ENCODE assay signal across 1 cellular context in genomic region chr1:202237052-202237451, GRCh38.
A peak's percentile ranks its signal among the peaks of the same experiment; 100 is the strongest.
TF ChIP-seq lines count a peak whose summit lies in the region.

No MANE protein-coding gene starts in this region.

TF ChIP-seq in K562, 482 proteins besides CTCF, POLR2A, EP300 and RAD21 (continued from another document):
- TF ChIP-seq YY1 (IDR thresholded peaks at IDR 0.05; ENCODE audit: borderline replicate concordance in 1 of 3, control insufficient read depth in 1 of 3, extremely low read depth in 1 of 3, insufficient read depth in 3 of 3, insufficient read length in 1 of 3, insufficient replicate concordance in 2 of 3, low read depth in 1 of 3, low read length in 2 of 3) = no peak
- TF ChIP-seq KLF16 (IDR thresholded peaks at IDR 0.05) = no peak
- TF ChIP-seq ZNF347 (CRISPR knock-in tag; IDR thresholded peaks at IDR 0.05; ENCODE audit: low read depth) = no peak
- TF ChIP-seq ELF4 (CRISPR knock-in tag; IDR thresholded peaks at IDR 0.05) = no peak
- no peak for TF ChIP-seq PHTF2 (CRISPR knock-in tag; IDR thresholded peaks at IDR 0.05)
- no peak for TF ChIP-seq PTBP1 (IDR thresholded peaks at IDR 0.05; ENCODE audit: low read depth, low read length)
- no peak for TF ChIP-seq FOXK1 (CRISPR knock-in tag; IDR thresholded peaks at IDR 0.05; ENCODE audit: borderline replicate concordance)
- no peak for TF ChIP-seq PRPF4 (IDR thresholded peaks at IDR 0.05; ENCODE audit: insufficient read depth, low read depth, low read length, poor library complexity, severe bottlenecking)
- 0 out of 2 replicates have a peak, but pooled peaks have one; percentile 41 for TF ChIP-seq ZNF740 (CRISPR knock-in tag; IDR thresholded peaks at IDR 0.05)
- TF ChIP-seq ZNF740 (tag; IDR thresholded peaks at IDR 0.05) = no peak
- no peak for TF ChIP-seq ZNF316 (IDR thresholded peaks at IDR 0.05)
- TF ChIP-seq CTBP1 (IDR thresholded peaks at IDR 0.05; ENCODE audit: borderline replicate concordance) = peak; percentile 10; the same call in 1 of the 2 replicates
- peak; percentile 73 for TF ChIP-seq RBFOX2 (IDR thresholded peaks at IDR 0.05; ENCODE audit: low read depth, low read length)
- no peak for TF ChIP-seq RAD51 (IDR thresholded peaks at IDR 0.05; ENCODE audit: borderline replicate concordance, low read depth)
- no peak for TF ChIP-seq GABPB1 (CRISPR knock-in tag; IDR thresholded peaks at IDR 0.05)
- TF ChIP-seq LCOR (CRISPR knock-in tag; IDR thresholded peaks at IDR 0.05) = 0 out of 2 replicates have a peak, but pooled peaks have one; percentile 38
- TF ChIP-seq TBP (optimal IDR thresholded peaks at IDR 0.05; ENCODE audit: low read depth, low read length) = no peak
- peak; percentile 46; the same call in 1 of the 2 replicates for TF ChIP-seq KLF1 (tag; IDR thresholded peaks at IDR 0.05)
- TF ChIP-seq SP2 (IDR thresholded peaks at IDR 0.05; ENCODE audit: extremely low read depth, low read depth, low read length, poor library complexity, severe bottlenecking) = no peak
- no peak for TF ChIP-seq SMARCC2 (IDR thresholded peaks at IDR 0.05; ENCODE audit: low read depth)
- no peak for TF ChIP-seq DDX20 (tag; IDR thresholded peaks at IDR 0.05; ENCODE audit: low read depth)
- 0 out of 2 replicates have a peak, but pooled peaks have one; percentile 7 for TF ChIP-seq ZNF384 (IDR thresholded peaks at IDR 0.05; ENCODE audit: low read depth, low read length)
- TF ChIP-seq PREB (CRISPR knock-in tag; IDR thresholded peaks at IDR 0.05) = no peak
- TF ChIP-seq NR2F6 (CRISPR knock-in tag; IDR thresholded peaks at IDR 0.05) = no peak
- TF ChIP-seq TAF7 (tag; IDR thresholded peaks at IDR 0.05) = no peak
- peak; percentile 35; the same call in 1 of the 2 replicates for TF ChIP-seq TFAP4 (CRISPR knock-in tag; IDR thresholded peaks at IDR 0.05; ENCODE audit: borderline replicate concordance)
- TF ChIP-seq E2F5 (CRISPR knock-in tag; IDR thresholded peaks at IDR 0.05) = no peak
- TF ChIP-seq IRF2 (CRISPR knock-in tag; IDR thresholded peaks at IDR 0.05) = no peak
- TF ChIP-seq NR3C1 (CRISPR knock-in tag; IDR thresholded peaks at IDR 0.05) = no peak
- TF ChIP-seq MTA3 (IDR thresholded peaks at IDR 0.05; ENCODE audit: borderline replicate concordance) = peak; percentile 19; the same call in 1 of the 2 replicates
- TF ChIP-seq CBFB (CRISPR knock-in tag; IDR thresholded peaks at IDR 0.05) = no peak
- TF ChIP-seq SIRT6 (IDR thresholded peaks at IDR 0.05; ENCODE audit: low read depth, low read length) = no peak
- TF ChIP-seq ELK1 (CRISPR knock-in tag; IDR thresholded peaks at IDR 0.05) = no peak
- TF ChIP-seq MLLT1 (IDR thresholded peaks at IDR 0.05) = no peak
